ENCODE assay signal across 1 cellular context in the genomic region with DNA sequence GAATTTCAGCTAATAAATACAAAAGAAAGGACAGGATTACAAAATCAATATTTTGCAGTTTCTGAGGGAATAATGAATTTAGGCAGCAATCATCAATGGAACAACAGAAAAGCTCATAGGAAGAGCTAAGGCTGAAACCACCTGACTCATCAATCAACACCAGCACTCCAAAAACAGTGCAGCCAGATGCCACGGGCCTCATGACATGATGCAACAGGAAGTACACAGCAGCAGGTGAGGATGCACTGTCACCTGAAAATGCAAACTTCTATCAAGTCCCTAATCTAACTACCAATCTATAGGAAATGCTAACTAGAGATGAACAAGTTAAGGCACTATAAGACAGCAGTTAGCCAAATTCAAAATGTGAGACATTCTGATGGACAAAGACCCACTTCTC.
TF ChIP-seq lines count a peak whose summit lies in the region.

No MANE protein-coding gene starts in this region.

TF ChIP-seq in K562, 482 proteins besides CTCF, POLR2A, EP300 and RAD21 (continued from another document and continues in another):
- TF ChIP-seq CEBPG (CRISPR knock-in tag; IDR thresholded peaks at IDR 0.05) = no peak
- TF ChIP-seq CEBPG (tag; conservative IDR thresholded peaks at IDR 0.05 in 1 of 2, IDR thresholded peaks at IDR 0.05 in 1 of 2) = peak; percentile 29 to 86; a peak in 3 of 4 replicates
- 0 out of 2 replicates have a peak, but pooled peaks have one; percentile 14 for TF ChIP-seq SOX6 (IDR thresholded peaks at IDR 0.05)
- no peak for TF ChIP-seq ZNF140 (CRISPR knock-in tag; IDR thresholded peaks at IDR 0.05)
- no peak for TF ChIP-seq ZBTB2 (IDR thresholded peaks at IDR 0.05)
- no peak for TF ChIP-seq ZNF146 (CRISPR knock-in tag; IDR thresholded peaks at IDR 0.05; ENCODE audit: unreplicated experiment)
- TF ChIP-seq, protein P1, sequence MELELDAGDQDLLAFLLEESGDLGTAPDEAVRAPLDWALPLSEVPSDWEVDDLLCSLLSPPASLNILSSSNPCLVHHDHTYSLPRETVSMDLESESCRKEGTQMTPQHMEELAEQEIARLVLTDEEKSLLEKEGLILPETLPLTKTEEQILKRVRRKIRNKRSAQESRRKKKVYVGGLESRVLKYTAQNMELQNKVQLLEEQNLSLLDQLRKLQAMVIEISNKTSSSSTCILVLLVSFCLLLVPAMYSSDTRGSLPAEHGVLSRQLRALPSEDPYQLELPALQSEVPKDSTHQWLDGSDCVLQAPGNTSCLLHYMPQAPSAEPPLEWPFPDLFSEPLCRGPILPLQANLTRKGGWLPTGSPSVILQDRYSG (tag; conservative IDR thresholded peaks at IDR 0.05; ENCODE audit: low read depth) = no peak
- no peak for TF ChIP-seq HDAC3 (IDR thresholded peaks at IDR 0.05; ENCODE audit: borderline replicate concordance, partially characterized antibody)
- TF ChIP-seq, protein P2, sequence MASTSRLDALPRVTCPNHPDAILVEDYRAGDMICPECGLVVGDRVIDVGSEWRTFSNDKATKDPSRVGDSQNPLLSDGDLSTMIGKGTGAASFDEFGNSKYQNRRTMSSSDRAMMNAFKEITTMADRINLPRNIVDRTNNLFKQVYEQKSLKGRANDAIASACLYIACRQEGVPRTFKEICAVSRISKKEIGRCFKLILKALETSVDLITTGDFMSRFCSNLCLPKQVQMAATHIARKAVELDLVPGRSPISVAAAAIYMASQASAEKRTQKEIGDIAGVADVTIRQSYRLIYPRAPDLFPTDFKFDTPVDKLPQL (IDR thresholded peaks at IDR 0.05; ENCODE audit: extremely low read depth, insufficient read length) = no peak
- TF ChIP-seq, protein P3, sequence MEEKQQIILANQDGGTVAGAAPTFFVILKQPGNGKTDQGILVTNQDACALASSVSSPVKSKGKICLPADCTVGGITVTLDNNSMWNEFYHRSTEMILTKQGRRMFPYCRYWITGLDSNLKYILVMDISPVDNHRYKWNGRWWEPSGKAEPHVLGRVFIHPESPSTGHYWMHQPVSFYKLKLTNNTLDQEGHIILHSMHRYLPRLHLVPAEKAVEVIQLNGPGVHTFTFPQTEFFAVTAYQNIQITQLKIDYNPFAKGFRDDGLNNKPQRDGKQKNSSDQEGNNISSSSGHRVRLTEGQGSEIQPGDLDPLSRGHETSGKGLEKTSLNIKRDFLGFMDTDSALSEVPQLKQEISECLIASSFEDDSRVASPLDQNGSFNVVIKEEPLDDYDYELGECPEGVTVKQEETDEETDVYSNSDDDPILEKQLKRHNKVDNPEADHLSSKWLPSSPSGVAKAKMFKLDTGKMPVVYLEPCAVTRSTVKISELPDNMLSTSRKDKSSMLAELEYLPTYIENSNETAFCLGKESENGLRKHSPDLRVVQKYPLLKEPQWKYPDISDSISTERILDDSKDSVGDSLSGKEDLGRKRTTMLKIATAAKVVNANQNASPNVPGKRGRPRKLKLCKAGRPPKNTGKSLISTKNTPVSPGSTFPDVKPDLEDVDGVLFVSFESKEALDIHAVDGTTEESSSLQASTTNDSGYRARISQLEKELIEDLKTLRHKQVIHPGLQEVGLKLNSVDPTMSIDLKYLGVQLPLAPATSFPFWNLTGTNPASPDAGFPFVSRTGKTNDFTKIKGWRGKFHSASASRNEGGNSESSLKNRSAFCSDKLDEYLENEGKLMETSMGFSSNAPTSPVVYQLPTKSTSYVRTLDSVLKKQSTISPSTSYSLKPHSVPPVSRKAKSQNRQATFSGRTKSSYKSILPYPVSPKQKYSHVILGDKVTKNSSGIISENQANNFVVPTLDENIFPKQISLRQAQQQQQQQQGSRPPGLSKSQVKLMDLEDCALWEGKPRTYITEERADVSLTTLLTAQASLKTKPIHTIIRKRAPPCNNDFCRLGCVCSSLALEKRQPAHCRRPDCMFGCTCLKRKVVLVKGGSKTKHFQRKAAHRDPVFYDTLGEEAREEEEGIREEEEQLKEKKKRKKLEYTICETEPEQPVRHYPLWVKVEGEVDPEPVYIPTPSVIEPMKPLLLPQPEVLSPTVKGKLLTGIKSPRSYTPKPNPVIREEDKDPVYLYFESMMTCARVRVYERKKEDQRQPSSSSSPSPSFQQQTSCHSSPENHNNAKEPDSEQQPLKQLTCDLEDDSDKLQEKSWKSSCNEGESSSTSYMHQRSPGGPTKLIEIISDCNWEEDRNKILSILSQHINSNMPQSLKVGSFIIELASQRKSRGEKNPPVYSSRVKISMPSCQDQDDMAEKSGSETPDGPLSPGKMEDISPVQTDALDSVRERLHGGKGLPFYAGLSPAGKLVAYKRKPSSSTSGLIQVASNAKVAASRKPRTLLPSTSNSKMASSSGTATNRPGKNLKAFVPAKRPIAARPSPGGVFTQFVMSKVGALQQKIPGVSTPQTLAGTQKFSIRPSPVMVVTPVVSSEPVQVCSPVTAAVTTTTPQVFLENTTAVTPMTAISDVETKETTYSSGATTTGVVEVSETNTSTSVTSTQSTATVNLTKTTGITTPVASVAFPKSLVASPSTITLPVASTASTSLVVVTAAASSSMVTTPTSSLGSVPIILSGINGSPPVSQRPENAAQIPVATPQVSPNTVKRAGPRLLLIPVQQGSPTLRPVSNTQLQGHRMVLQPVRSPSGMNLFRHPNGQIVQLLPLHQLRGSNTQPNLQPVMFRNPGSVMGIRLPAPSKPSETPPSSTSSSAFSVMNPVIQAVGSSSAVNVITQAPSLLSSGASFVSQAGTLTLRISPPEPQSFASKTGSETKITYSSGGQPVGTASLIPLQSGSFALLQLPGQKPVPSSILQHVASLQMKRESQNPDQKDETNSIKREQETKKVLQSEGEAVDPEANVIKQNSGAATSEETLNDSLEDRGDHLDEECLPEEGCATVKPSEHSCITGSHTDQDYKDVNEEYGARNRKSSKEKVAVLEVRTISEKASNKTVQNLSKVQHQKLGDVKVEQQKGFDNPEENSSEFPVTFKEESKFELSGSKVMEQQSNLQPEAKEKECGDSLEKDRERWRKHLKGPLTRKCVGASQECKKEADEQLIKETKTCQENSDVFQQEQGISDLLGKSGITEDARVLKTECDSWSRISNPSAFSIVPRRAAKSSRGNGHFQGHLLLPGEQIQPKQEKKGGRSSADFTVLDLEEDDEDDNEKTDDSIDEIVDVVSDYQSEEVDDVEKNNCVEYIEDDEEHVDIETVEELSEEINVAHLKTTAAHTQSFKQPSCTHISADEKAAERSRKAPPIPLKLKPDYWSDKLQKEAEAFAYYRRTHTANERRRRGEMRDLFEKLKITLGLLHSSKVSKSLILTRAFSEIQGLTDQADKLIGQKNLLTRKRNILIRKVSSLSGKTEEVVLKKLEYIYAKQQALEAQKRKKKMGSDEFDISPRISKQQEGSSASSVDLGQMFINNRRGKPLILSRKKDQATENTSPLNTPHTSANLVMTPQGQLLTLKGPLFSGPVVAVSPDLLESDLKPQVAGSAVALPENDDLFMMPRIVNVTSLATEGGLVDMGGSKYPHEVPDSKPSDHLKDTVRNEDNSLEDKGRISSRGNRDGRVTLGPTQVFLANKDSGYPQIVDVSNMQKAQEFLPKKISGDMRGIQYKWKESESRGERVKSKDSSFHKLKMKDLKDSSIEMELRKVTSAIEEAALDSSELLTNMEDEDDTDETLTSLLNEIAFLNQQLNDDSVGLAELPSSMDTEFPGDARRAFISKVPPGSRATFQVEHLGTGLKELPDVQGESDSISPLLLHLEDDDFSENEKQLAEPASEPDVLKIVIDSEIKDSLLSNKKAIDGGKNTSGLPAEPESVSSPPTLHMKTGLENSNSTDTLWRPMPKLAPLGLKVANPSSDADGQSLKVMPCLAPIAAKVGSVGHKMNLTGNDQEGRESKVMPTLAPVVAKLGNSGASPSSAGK (IDR thresholded peaks at IDR 0.05) = peak; percentile 21; the same call in 1 of the 2 replicates
- no peak for TF ChIP-seq RNF2 (IDR thresholded peaks at IDR 0.05)
- TF ChIP-seq NFE2L1 (tag; IDR thresholded peaks at IDR 0.05; ENCODE audit: borderline replicate concordance, low read depth) = no peak
- TF ChIP-seq ZNF561 (CRISPR knock-in tag; conservative IDR thresholded peaks at IDR 0.05) = no peak
- TF ChIP-seq, protein P4, sequence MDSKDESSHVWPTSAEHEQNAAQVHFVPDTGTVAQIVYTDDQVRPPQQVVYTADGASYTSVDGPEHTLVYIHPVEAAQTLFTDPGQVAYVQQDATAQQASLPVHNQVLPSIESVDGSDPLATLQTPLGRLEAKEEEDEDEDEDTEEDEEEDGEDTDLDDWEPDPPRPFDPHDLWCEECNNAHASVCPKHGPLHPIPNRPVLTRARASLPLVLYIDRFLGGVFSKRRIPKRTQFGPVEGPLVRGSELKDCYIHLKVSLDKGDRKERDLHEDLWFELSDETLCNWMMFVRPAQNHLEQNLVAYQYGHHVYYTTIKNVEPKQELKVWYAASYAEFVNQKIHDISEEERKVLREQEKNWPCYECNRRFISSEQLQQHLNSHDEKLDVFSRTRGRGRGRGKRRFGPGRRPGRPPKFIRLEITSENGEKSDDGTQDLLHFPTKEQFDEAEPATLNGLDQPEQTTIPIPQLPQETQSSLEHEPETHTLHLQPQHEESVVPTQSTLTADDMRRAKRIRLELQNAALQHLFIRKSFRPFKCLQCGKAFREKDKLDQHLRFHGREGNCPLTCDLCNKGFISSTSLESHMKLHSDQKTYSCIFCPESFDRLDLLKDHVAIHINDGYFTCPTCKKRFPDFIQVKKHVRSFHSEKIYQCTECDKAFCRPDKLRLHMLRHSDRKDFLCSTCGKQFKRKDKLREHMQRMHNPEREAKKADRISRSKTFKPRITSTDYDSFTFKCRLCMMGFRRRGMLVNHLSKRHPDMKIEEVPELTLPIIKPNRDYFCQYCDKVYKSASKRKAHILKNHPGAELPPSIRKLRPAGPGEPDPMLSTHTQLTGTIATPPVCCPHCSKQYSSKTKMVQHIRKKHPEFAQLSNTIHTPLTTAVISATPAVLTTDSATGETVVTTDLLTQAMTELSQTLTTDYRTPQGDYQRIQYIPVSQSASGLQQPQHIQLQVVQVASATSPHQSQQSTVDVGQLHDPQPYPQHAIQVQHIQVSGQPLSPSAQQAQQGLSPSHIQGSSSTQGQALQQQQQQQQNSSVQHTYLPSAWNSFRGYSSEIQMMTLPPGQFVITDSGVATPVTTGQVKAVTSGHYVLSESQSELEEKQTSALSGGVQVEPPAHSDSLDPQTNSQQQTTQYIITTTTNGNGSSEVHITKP (IDR thresholded peaks at IDR 0.05; ENCODE audit: partially characterized antibody) = no peak
- TF ChIP-seq TRIM25 (IDR thresholded peaks at IDR 0.05; ENCODE audit: borderline replicate concordance) = no peak
- no peak for TF ChIP-seq CCAR2 (IDR thresholded peaks at IDR 0.05; ENCODE audit: low read depth, low read length)
- TF ChIP-seq DACH1 (IDR thresholded peaks at IDR 0.05; ENCODE audit: partially characterized antibody) = no peak
- no peak for TF ChIP-seq KAT7 (CRISPR knock-in tag; IDR thresholded peaks at IDR 0.05; ENCODE audit: borderline replicate concordance)
- TF ChIP-seq EHMT2 (IDR thresholded peaks at IDR 0.05) = no peak
- TF ChIP-seq NONO (IDR thresholded peaks at IDR 0.05; ENCODE audit: low read depth in 2 of 2, low read length in 1 of 2) = no peak
- no peak for TF ChIP-seq ZNF609 (CRISPR knock-in tag; IDR thresholded peaks at IDR 0.05; ENCODE audit: borderline replicate concordance)
